In genomic region chr11:77637345-77638165, GRCh38 we compare ENCODE assay signal across 8 cellular contexts. TPM values are rescaled to one million over a fixed set of nuclear protein-coding genes. Genes with fewer than 3 reads are reported as not detected.
A peak's percentile ranks its signal among the peaks of the same experiment; 100 is the strongest.
DNase-seq lines count a peak whose midpoint lies in the region; ATAC-seq and TF ChIP-seq lines count a peak whose summit lies in the region.

Gene CLNS1A (minus strand): TSS chr11:77637794. CDS start chr11:77637714, 80 bp downstream.

- H4K20me1 ChIP-seq in BLaER1 treated with 17β-estradiol and CSF1 and Interleukin-3, amounts not matched to agents 10 nM and 100 nM: peaks cover 0 to 22% (median 5%) of the 10 kb centered on the region in 11 experiments; a peak in 5 of 22 replicates

- H3K27me3 ChIP-seq in BLaER1 treated with 17β-estradiol and CSF1 and Interleukin-3, amounts not matched to agents 10 nM and 100 nM: no peaks in the 10 kb centered on the region
- H3K27me3 ChIP-seq in dorsolateral prefrontal cortex (no peaks in the 10 kb centered on the region), right lobe of liver (no peaks in the 10 kb centered on the region)

- peak within 1 kb of the TSS; percentile 86 to 98 (median 94) for H3K9ac ChIP-seq in BLaER1 treated with 17β-estradiol and CSF1 and Interleukin-3, amounts not matched to agents 10 nM and 100 nM

- peaks cover 18 to 41% (median 31%) of the 10 kb centered on the region in 11 experiments for H3K9me3 ChIP-seq in BLaER1 treated with 17β-estradiol and CSF1 and Interleukin-3, amounts not matched to agents 10 nM and 100 nM (replicated peaks in 1 of 11)
- H3K9me3 ChIP-seq in right lobe of liver: no peaks in the 10 kb centered on the region

- peak; percentile 85 for TF ChIP-seq POLR2A in right lobe of liver (IDR thresholded peaks at IDR 0.05)

- peak within 1 kb of the TSS; percentile 69 to 94 (median 91) for H3K4me2 ChIP-seq in BLaER1 treated with 17β-estradiol and CSF1 and Interleukin-3, amounts not matched to agents 10 nM and 100 nM

- intact Hi-C loops in dorsolateral prefrontal cortex (cut with DNase I) (loop anchor here (1.0 to 5.0 kb wide), 3 partner anchors 180 to 360 kb away; no protein-coding TSS in a partner anchor), right lobe of liver (cut with DNase I) (no loop called here)

- H3K4me3 ChIP-seq in BLaER1 treated with 17β-estradiol and CSF1 and Interleukin-3, amounts not matched to agents 10 nM and 100 nM: peak within 1 kb of the TSS; percentile 76 to 98 (median 90)
- H3K4me3 ChIP-seq in dorsolateral prefrontal cortex (peak within 1 kb of the TSS; percentile 61 to 100 (median 93)), right lobe of liver (peak within 1 kb of the TSS; percentile 95 to 99 (median 98))

- DNase-seq in NCI-H748 (lab: John Stamatoyannopoulos, UW; ENCODE audit: unreplicated experiment) (peak; percentile 89), dorsolateral prefrontal cortex (peak; percentile 89 to 95 (median 94)), right lobe of liver (peak; percentile 84 to 90 (median 87))
- DNase-seq in activated CD4-positive, alpha-beta T cell treated with anti-CD3 and anti-CD28 coated beads, Interleukin-2, amount 50 U/mL, for 48 hours: peak; percentile 79 to 84
- DNase-seq in stimulated activated CD4-positive, alpha-beta T cell treated with anti-CD3 and anti-CD28 coated beads, Interleukin-4, amount 100 ng/mL, for 4 hours: peak; percentile 73 to 78

- peaks cover 26 to 46% (median 35%) of the 10 kb centered on the region in 10 experiments for H3K4me1 ChIP-seq in BLaER1 treated with 17β-estradiol and CSF1 and Interleukin-3, amounts not matched to agents 10 nM and 100 nM
- peaks cover 0 to 46% (median 5%) of the 10 kb centered on the region in 4 donors for H3K4me1 ChIP-seq in right lobe of liver

- WGBS in right lobe of liver (ENCODE audit: insufficient coverage, low coverage, low lambda C conversion rate, missing lambda C conversion rate): under 1% methylated on average over 17 of the region's 41 CpGs

- peaks cover 4 to 33% (median 30%) of the 10 kb centered on the region in 11 experiments; a peak in 20 of 22 replicates for H3K36me3 ChIP-seq in BLaER1 treated with 17β-estradiol and CSF1 and Interleukin-3, amounts not matched to agents 10 nM and 100 nM
- H3K36me3 ChIP-seq in right lobe of liver: no peaks in the 10 kb centered on the region

- ATAC-seq in GM19328 (IDR thresholded peaks at IDR 0.05; ENCODE audit: unreplicated experiment) (peak; percentile 92), HG03521 (IDR thresholded peaks at IDR 0.05; ENCODE audit: unreplicated experiment) (peak; percentile 92), right lobe of liver (peak; percentile 89 to 98 (median 92))

- TF ChIP-seq CTCF in dorsolateral prefrontal cortex (IDR thresholded peaks at IDR 0.05 in 54 of 56, conservative IDR thresholded peaks at IDR 0.05 in 2 of 56; ENCODE audit: low read depth in 1 of 56, partially characterized antibody in 56 of 56): peak in 31 of 56 donors; percentile 5 to 54 (median 28)
- TF ChIP-seq CTCF in right lobe of liver (IDR thresholded peaks at IDR 0.05): no peak

- H3K27ac ChIP-seq in BLaER1 treated with 17β-estradiol and CSF1 and Interleukin-3, amounts not matched to agents 10 nM and 100 nM: peak within 1 kb of the TSS; percentile 65 to 98 (median 93)
- H3K27ac ChIP-seq in dorsolateral prefrontal cortex: peak within 1 kb of the TSS in 57 of 59 donors; percentile 38 to 94 (median 82)
- peak within 1 kb of the TSS; percentile 65 to 84 (median 68) for H3K27ac ChIP-seq in right lobe of liver

RNA-seq across cellular contexts. Expression of gene CLNS1A, which starts in this region (rescaled TPM):
- total RNA-seq in dorsolateral prefrontal cortex: 100 to 1,000 TPM in 95 of 120 experiments, 10 to 100 TPM in 25; 82.2 to 173 (median 107) TPM
- total RNA-seq in right lobe of liver: 10 to 100 TPM; 41.2 to 86.8 (median 64.1) TPM

Comparison
In these comparisons a context has a peak if more than half of its experiments do, and no peak if none do; other contexts are left out.
1. Peak in every context shown above with its lines: DNase-seq, ATAC-seq, H3K4me3 ChIP-seq and H3K27ac ChIP-seq.
2. CTCF ChIP-seq: peak in dorsolateral prefrontal cortex (31 of 56); none in right lobe of liver (0 of 4).
3. intact Hi-C loops: an anchor here in dorsolateral prefrontal cortex (1.0 to 5.0 kb wide); none called in right lobe of liver.